Comparison of ENCODE assay signal across 9 cellular contexts in genomic region chr9:93183663-93184438, GRCh38. TPM values are rescaled to one million over a fixed set of nuclear protein-coding genes. Genes with fewer than 3 reads are reported as not detected.
DNase-seq lines count a peak whose midpoint lies in the region; ATAC-seq and TF ChIP-seq lines count a peak whose summit lies in the region.
"Had no signal": no experiment of that assay in that cellular context is flagged by ENCODE, and none has a peak within 500 bp of the region (broad histone marks: within the 10 kb centered on the region; RNA-seq: fewer than 3 reads in every experiment).

Gene WNK2, plus strand, starts transcription at chr9:93184139. Its CDS starts 791 bp downstream, at chr9:93184930.

- H3K4me1 ChIP-seq in heart left ventricle (peaks cover 0 to 59% (median 16%) of the 10 kb centered on the region in 12 donors), prostate gland (replicated peaks) (peaks cover 18% of the 10 kb centered on the region)

- TF ChIP-seq CTCF in GM13977 (IDR thresholded peaks at IDR 0.05; ENCODE audit: extremely low read depth, insufficient read depth, missing control alignments) (no peak), heart left ventricle (IDR thresholded peaks at IDR 0.05) (no peak), prostate gland (IDR thresholded peaks at IDR 0.05) (no peak)

- peak within 1 kb of the TSS; percentile 49 to 98 (median 85) for H3K27ac ChIP-seq in heart left ventricle
- peak within 1 kb of the TSS; percentile 34 to 62 for H3K27ac ChIP-seq in prostate gland

- CTCF ChIA-PET in activated naive CD4-positive, alpha-beta T cell treated with anti-CD3 and anti-CD28 coated beads for 36 hours (lab: Charles Lee), result interaction anchor here (0.9 kb wide), 1 partner anchor 73 kb away, joined by 3 read pairs; no protein-coding TSS in a partner anchor

- peak; percentile 77 for DNase-seq in GM13977 (ENCODE audit: low spot score)
- peak; percentile 47 for DNase-seq in NCI-H774 (lab: John Stamatoyannopoulos, UW)
- peak; percentile 14 for DNase-seq in activated naive CD4-positive, alpha-beta T cell treated with anti-CD3 and anti-CD28 coated beads for 36 hours
- peak in 2 of 5 donors; percentile 52 to 56 for DNase-seq in heart left ventricle
- peak; percentile 45 for DNase-seq in prostate gland (ENCODE audit: low spot score)

- WGBS in heart left ventricle, 4 donors, result 1 to 8% (median 1%) methylated on average over 3 to 85 of the region's 85 CpGs
- WGBS in prostate gland, result under 1% methylated on average over 48 of the region's 85 CpGs

- peaks cover 18% of the 10 kb centered on the region for H3K27me3 Mint-ChIP-seq in activated naive CD4-positive, alpha-beta T cell treated with anti-CD3 and anti-CD28 coated beads for 36 hours (ENCODE audit: low read depth)

- H3K36me3 ChIP-seq in heart left ventricle (no peaks in the 10 kb centered on the region), prostate gland (no peaks in the 10 kb centered on the region)

- no peak within 1 kb of the TSS for H3K27ac Mint-ChIP-seq in activated naive CD4-positive, alpha-beta T cell treated with anti-CD3 and anti-CD28 coated beads for 36 hours

- H3K27me3 ChIP-seq in heart left ventricle (peaks cover 0 to 42% (median 0%) of the 10 kb centered on the region in 9 donors), prostate gland (replicated peaks; ENCODE audit: insufficient read depth) (no peaks in the 10 kb centered on the region)

- no peaks in the 10 kb centered on the region for H3K36me3 Mint-ChIP-seq in activated naive CD4-positive, alpha-beta T cell treated with anti-CD3 and anti-CD28 coated beads for 36 hours (ENCODE audit: low read depth)

- intact Hi-C loops in activated naive CD4-positive, alpha-beta T cell treated with anti-CD3 and anti-CD28 coated beads for 36 hours (cut with micrococcal nuclease), result no loop called here
- intact Hi-C loops in heart left ventricle (cut with DNase I) (no loop called here), prostate gland (cut with DNase I) (loop anchor here (2.0 kb wide), 1 partner anchor 23 kb away; no protein-coding TSS in a partner anchor)

- peak; percentile 46 for TF ChIP-seq POLR2A in heart left ventricle (IDR thresholded peaks at IDR 0.05)
- peak; percentile 47 for TF ChIP-seq POLR2A in prostate gland (IDR thresholded peaks at IDR 0.05)

- H3K4me1 Mint-ChIP-seq in activated naive CD4-positive, alpha-beta T cell treated with anti-CD3 and anti-CD28 coated beads for 36 hours (ENCODE audit: low read depth), result peaks cover 9% of the 10 kb centered on the region

- peak in 2 of 4 donors; percentile 59 to 73 for ATAC-seq in heart left ventricle
- no peak for ATAC-seq in HG02884 (IDR thresholded peaks at IDR 0.05; ENCODE audit: unreplicated experiment)
- ATAC-seq in HG03280 (IDR thresholded peaks at IDR 0.05; ENCODE audit: unreplicated experiment), result no peak
- ATAC-seq in GM18907 (IDR thresholded peaks at IDR 0.05; ENCODE audit: unreplicated experiment), result no peak

- peak within 1 kb of the TSS; percentile 71 for H3K4me3 Mint-ChIP-seq in activated naive CD4-positive, alpha-beta T cell treated with anti-CD3 and anti-CD28 coated beads for 36 hours

- peak within 1 kb of the TSS; percentile 53 to 82 (median 61) for H3K4me3 ChIP-seq in heart left ventricle
- H3K4me3 ChIP-seq in prostate gland, result peak within 1 kb of the TSS; percentile 45 to 69

- H3K9me3 Mint-ChIP-seq in activated naive CD4-positive, alpha-beta T cell treated with anti-CD3 and anti-CD28 coated beads for 36 hours, result no peaks in the 10 kb centered on the region

- H3K9me3 ChIP-seq in heart left ventricle (no peaks in the 10 kb centered on the region), prostate gland (no peaks in the 10 kb centered on the region)

- in situ Hi-C loops in GM13977 (cut with MboI; ENCODE audit: low pct_unique_long_range_greater_than_20kb, low sequenced_read_pairs, unreplicated experiment), result no loop called here

RNA-seq across cellular contexts. Expression of gene WNK2, which starts in this region (rescaled TPM):
- 1 to 10 TPM; 5.2 to 5.8 TPM for total RNA-seq in activated naive CD4-positive, alpha-beta T cell treated with anti-CD3 and anti-CD28 coated beads for 36 hours
- total RNA-seq in heart left ventricle (100 to 1,000 TPM; 107 to 206 (median 129) TPM), prostate gland (100 to 1,000 TPM in 1 of 2 donors, 10 to 100 TPM in 1; 77.9 to 136 TPM)
- polyA plus RNA-seq in heart left ventricle, result 10 to 100 TPM; 29.4 to 97.5 TPM
- total RNA-seq: pulmonary artery endothelial cell had no signal

Comparison
In these comparisons a context has a peak if more than half of its experiments do, and no peak if none do; other contexts are left out.
1. RNA of gene WNK2 (total RNA-seq): 77.9 to 136 TPM in prostate gland and 107 to 206 TPM in heart left ventricle; 5.2 to 5.8 TPM in activated naive CD4-positive, alpha-beta T cell treated with anti-CD3 and anti-CD28 coated beads for 36 hours; every median in the first group is over 10 times any median in the second.